In genomic region chr11:117618956-117619355, GRCh38 we compare ENCODE assay signal across 14 cellular contexts.
DNase-seq lines count a peak whose midpoint lies in the region; ATAC-seq and TF ChIP-seq lines count a peak whose summit lies in the region.
"Had no signal": no experiment of that assay in that cellular context is flagged by ENCODE, and none has a peak within 500 bp of the region (broad histone marks: within the 10 kb centered on the region; RNA-seq: fewer than 3 reads in every experiment).

No MANE protein-coding gene starts in this region.

- POLR2A ChIA-PET in SK-N-SH (lab: Yijun Ruan, JAX), result no interaction called here

- no peaks in the 10 kb centered on the region for H3K36me3 ChIP-seq in SK-N-SH (replicated peaks in 1 of 2; ENCODE audit: control insufficient read depth in 1 of 2, insufficient read depth in 2 of 2, low read length in 1 of 2)
- no peaks in the 10 kb centered on the region for H3K36me3 ChIP-seq in mucosa of descending colon (ENCODE audit: low read depth)
- H3K36me3 ChIP-seq in psoas muscle (ENCODE audit: insufficient read depth in 1 of 2, low read depth in 1 of 2), result no peaks in the 10 kb centered on the region
- H3K36me3 ChIP-seq: MG63, prostate gland, SJSA1, suprapubic skin had no signal

- H3K4me1 ChIP-seq in SK-N-SH (ENCODE audit: control insufficient read depth in 1 of 2, insufficient read depth in 2 of 2, low read depth in 1 of 2, low read length in 1 of 2), result peaks cover 0 to 8% of the 10 kb centered on the region in 2 experiments; a peak in 1 of 4 replicates
- H3K4me1 ChIP-seq in mucosa of descending colon (ENCODE audit: low read depth), result no peaks in the 10 kb centered on the region
- H3K4me1 ChIP-seq in psoas muscle, result no peaks in the 10 kb centered on the region
- H3K4me1 ChIP-seq: prostate gland, SJSA1, suprapubic skin had no signal

- H3K27me3 ChIP-seq in SK-N-SH (ENCODE audit: insufficient read depth), result no peaks in the 10 kb centered on the region
- H3K27me3 ChIP-seq in psoas muscle (ENCODE audit: insufficient read depth in 3 of 3, low read length in 2 of 3), result peaks cover 0 to 19% (median 9%) of the 10 kb centered on the region in 3 donors
- H3K27me3 ChIP-seq: SJSA1 had no signal

- no peak overlapping the region for H3K4me2 ChIP-seq in SK-N-SH

- no peak overlapping the region for H2AFZ ChIP-seq in SK-N-SH (ENCODE audit: low read depth)

- no peak overlapping the region for H3K9ac ChIP-seq in SK-N-SH

- no peaks in the 10 kb centered on the region for H4K20me1 ChIP-seq in SK-N-SH (ENCODE audit: insufficient read depth)

- H3K9me3 ChIP-seq in SK-N-SH, result peaks cover 4% of the 10 kb centered on the region; the same call in 1 of the 2 replicates
- peaks cover 6% of the 10 kb centered on the region for H3K9me3 ChIP-seq in mucosa of descending colon
- H3K9me3 ChIP-seq in psoas muscle, result peaks cover 5% of the 10 kb centered on the region
- H3K9me3 ChIP-seq: prostate gland, SJSA1 had no signal

- H3F3A ChIP-seq in SK-N-SH (replicated peaks; ENCODE audit: insufficient read depth), result no peaks in the 10 kb centered on the region

- WGBS in SK-N-SH (ENCODE audit: low lambda C conversion rate), result 28% methylated on average over 5 of the region's 8 CpGs
- WGBS in psoas muscle, 3 donors, result 44 to 45% (median 44%) methylated on average over 8 of the region's 8 CpGs

- intact Hi-C loops in mucosa of descending colon (cut with DNase I, micrococcal nuclease) (no loop called here), psoas muscle (cut with DNase I) (no loop called here)

- no peak overlapping the region; a peak in 1 of 4 replicates for H3K27ac ChIP-seq in SK-N-SH (ENCODE audit: low read depth in 2 of 2, low read length in 1 of 2)
- H3K27ac ChIP-seq in psoas muscle, result no peak overlapping the region
- H3K27ac ChIP-seq: prostate gland, SJSA1, suprapubic skin had no signal

- CTCF ChIA-PET in SK-N-SH (lab: Yijun Ruan, JAX), result interaction anchor here (0.9 to 2.0 kb wide), 7 partner anchors 9 to 189 kb away, joined by 3 to 13 read pairs (median 5); no protein-coding TSS in a partner anchor

- TF ChIP-seq RAD21 in SK-N-SH (IDR thresholded peaks at IDR 0.05; ENCODE audit: low read length), result peak; percentile 52

- TF ChIP-seq CTCF in SK-N-SH (IDR thresholded peaks at IDR 0.05) (no peak), mucosa of descending colon (IDR thresholded peaks at IDR 0.05) (no peak), psoas muscle (IDR thresholded peaks at IDR 0.05) (no peak)

- no peak for TF ChIP-seq EP300 in SK-N-SH (IDR thresholded peaks at IDR 0.05; ENCODE audit: borderline replicate concordance in 1 of 2, low read depth in 1 of 2, low read length in 1 of 2)

- H3K4me3 ChIP-seq in SK-N-SH (ENCODE audit: low read depth in 2 of 2, low read length in 1 of 2) (no peak overlapping the region; a peak in 1 of 4 replicates), mucosa of descending colon (no peak overlapping the region), psoas muscle (no peak overlapping the region)
- H3K4me3 ChIP-seq: MG63, prostate gland, SJSA1, suprapubic skin had no signal

- ATAC-seq in mucosa of descending colon (peak; percentile 67), psoas muscle (no peak)

- DNase-seq in DMS 273 (lab: John Stamatoyannopoulos, UW; ENCODE audit: unreplicated experiment) (peak; percentile 97), NCI-H1092 (lab: John Stamatoyannopoulos, UW) (peak; percentile 47), SK-N-SH (peak; percentile 69), mucosa of descending colon (no peak), foreskin melanocyte (no peak), psoas muscle (no peak), NCI-H128 (lab: John Stamatoyannopoulos, UW; ENCODE audit: unreplicated experiment) (no peak)
- no peak for DNase-seq in activated naive CD4-positive, alpha-beta T cell treated with anti-CD3 and anti-CD28 coated beads, Interleukin-2, amount 50 U/mL, for 16 hours
- DNase-seq: activated CD4-positive, alpha-beta T cell treated with anti-CD3 and anti-CD28 coated beads, Interleukin-2, amount 50 U/mL, for 1 hour; CD4-positive, CD25-positive, alpha-beta regulatory T cell; MG63 had no signal

- H3K79me2 ChIP-seq in SK-N-SH (ENCODE audit: insufficient read depth), result no peaks in the 10 kb centered on the region

- H3K9me2 ChIP-seq in SK-N-SH, result no peaks in the 10 kb centered on the region

TF ChIP-seq in SK-N-SH, 30 proteins besides CTCF, POLR2A, EP300 and RAD21:
- TF ChIP-seq, protein P1, sequence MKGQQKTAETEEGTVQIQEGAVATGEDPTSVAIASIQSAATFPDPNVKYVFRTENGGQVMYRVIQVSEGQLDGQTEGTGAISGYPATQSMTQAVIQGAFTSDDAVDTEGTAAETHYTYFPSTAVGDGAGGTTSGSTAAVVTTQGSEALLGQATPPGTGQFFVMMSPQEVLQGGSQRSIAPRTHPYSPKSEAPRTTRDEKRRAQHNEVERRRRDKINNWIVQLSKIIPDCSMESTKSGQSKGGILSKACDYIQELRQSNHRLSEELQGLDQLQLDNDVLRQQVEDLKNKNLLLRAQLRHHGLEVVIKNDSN (IDR thresholded peaks at IDR 0.05; ENCODE audit: borderline replicate concordance, low read depth), result no peak
- peak; percentile 21; the same call in 1 of the 2 replicates for TF ChIP-seq SMC3 (IDR thresholded peaks at IDR 0.05; ENCODE audit: low read depth, low read length)

Comparison
In these comparisons a context has a peak if more than half of its experiments do, and no peak if none do; other contexts are left out.
1. DNase-seq: peak in DMS 273 (single experiment), NCI-H1092 (single experiment) and SK-N-SH (single experiment); none in mucosa of descending colon (0 of 3), foreskin melanocyte (single experiment), psoas muscle (0 of 2), NCI-H128 (single experiment) and activated naive CD4-positive, alpha-beta T cell treated with anti-CD3 and anti-CD28 coated beads, Interleukin-2, amount 50 U/mL, for 16 hours (single experiment).